8 cellular contexts compared by ENCODE assay signal in genomic region chr15:78565097-78565950, GRCh38. TPM values are rescaled to one million over a fixed set of nuclear protein-coding genes. Genes with fewer than 3 reads are reported as not detected.
DNase-seq lines count a peak whose midpoint lies in the region; ATAC-seq, FAIRE-seq and TF ChIP-seq lines count a peak whose summit lies in the region.

Gene CHRNA5 (plus strand): TSS chr15:78565520. CDS start chr15:78565720, 200 bp downstream.

- DNase-seq in DMS 273 treated with DMSO at 0.1 percent for 48 hours (lab: John Stamatoyannopoulos, UW) (peak; percentile 54), Karpas-422 (peak; percentile 49), RCC 7860 (ENCODE audit: low spot score) (peak; percentile 84), fibroblast of the conjunctiva (ENCODE audit: low read depth) (peak; percentile 72), omental fat pad (ENCODE audit: low spot score) (peak; percentile 87)
- DNase-seq in activated T-helper 1 cell treated with anti-CD3 and anti-CD28 coated beads, Interleukin-2, amount 50 U/mL, for 16 hours (ENCODE audit: low read depth in 1 of 2, low spot score in 1 of 2) = peak; percentile 20 to 45

- no peaks in the 10 kb centered on the region for H3K9me3 ChIP-seq in Karpas-422 (ENCODE audit: low read length)
- no peaks in the 10 kb centered on the region for H3K9me3 ChIP-seq in thymus (ENCODE audit: control insufficient read depth)

- peak within 1 kb of the TSS; percentile 61 for H3K4me2 ChIP-seq in Karpas-422 (ENCODE audit: low read depth, low read length, poor library complexity, severe bottlenecking)

- no peaks in the 10 kb centered on the region for H3K27me3 ChIP-seq in Karpas-422 (ENCODE audit: low read length)
- H3K27me3 ChIP-seq in thymus (ENCODE audit: control insufficient read depth, insufficient read depth) = peaks cover 2% of the 10 kb centered on the region

- no peak for FAIRE-seq in RCC 7860 (lab: Jason Lieb, UNC)

- H3K27ac ChIP-seq in Karpas-422 (ENCODE audit: low read length) (no peak within 1 kb of the TSS), thymus (ENCODE audit: low read depth) (peak within 1 kb of the TSS; percentile 5)

- H4K20me1 ChIP-seq in Karpas-422 (ENCODE audit: insufficient read depth, low read depth, low read length) = no peaks in the 10 kb centered on the region

- H3K4me1 ChIP-seq in Karpas-422 (ENCODE audit: low read length) = peaks cover 10% of the 10 kb centered on the region
- peaks cover 16% of the 10 kb centered on the region for H3K4me1 ChIP-seq in thymus (ENCODE audit: control insufficient read depth, insufficient read depth, low read length)

- no peak for TF ChIP-seq CTCF in omental fat pad (IDR thresholded peaks at IDR 0.05)

- peak; percentile 80 for ATAC-seq in GM21723 (IDR thresholded peaks at IDR 0.05; ENCODE audit: unreplicated experiment)
- ATAC-seq in omental fat pad (ENCODE audit: low FRiP score) = peak; percentile 99

- H3K36me3 ChIP-seq in Karpas-422 (ENCODE audit: insufficient read depth, low read length) (no peaks in the 10 kb centered on the region), thymus (ENCODE audit: control insufficient read depth, insufficient read depth) (no peaks in the 10 kb centered on the region)

- H3K4me3 ChIP-seq in Karpas-422 (ENCODE audit: low read length) (peak within 1 kb of the TSS; percentile 54), thymus (ENCODE audit: low read length) (peak within 1 kb of the TSS; percentile 67)

- H2AFZ ChIP-seq in Karpas-422 (ENCODE audit: low read length) = peak within 1 kb of the TSS; percentile 75

- WGBS in thymus = under 1% methylated on average over 75 of the region's 75 CpGs

- H3K9me2 ChIP-seq in Karpas-422 (replicated peaks; ENCODE audit: insufficient read depth, low read length) = no peaks in the 10 kb centered on the region

- peak within 1 kb of the TSS; percentile 62 for H3K9ac ChIP-seq in Karpas-422 (ENCODE audit: low read length)

- H3K79me2 ChIP-seq in Karpas-422 (ENCODE audit: low read length) = no peaks in the 10 kb centered on the region

RNA-seq across cellular contexts. Expression of gene CHRNA5, which starts in this region (rescaled TPM):
- 0.11 TPM in 1 of 2 replicates, not detected in the other for total RNA-seq in Karpas-422 (2014; rRNA removed; shearing (Covaris generic); ENCODE audit: low replicate concordance)
- total RNA-seq in omental fat pad = 1 to 10 TPM in 3 of 4 donors, under 1 TPM in 1; 0.63 to 3.1 (median 1.8) TPM
- polyA plus RNA-seq in thymus = 1.5 TPM

Comparison
In these comparisons a context has a peak if more than half of its experiments do, and no peak if none do; other contexts are left out.
1. Peak in DNase-seq, H3K4me3 ChIP-seq, H3K9ac ChIP-seq and H3K4me2 ChIP-seq in Karpas-422; RNA of the gene not detected or under 1 TPM.
2. DNase-seq: peak in every context shown above with its lines; median percentile 87 in omental fat pad; 84 in RCC 7860; 72 in fibroblast of the conjunctiva; 54 in DMS 273 treated with DMSO at 0.1 percent for 48 hours; 49 in Karpas-422; 32 in activated T-helper 1 cell treated with anti-CD3 and anti-CD28 coated beads, Interleukin-2, amount 50 U/mL, for 16 hours.